Comparison of ENCODE assay signal across 2 cellular contexts in genomic region chr14:55919800-55920199, GRCh38.
DNase-seq lines count a peak whose midpoint lies in the region; ATAC-seq, FAIRE-seq and TF ChIP-seq lines count a peak whose summit lies in the region.
"Not testable (repeated sequence)": the region's sequence is repeated elsewhere in the genome, so short reads cannot be mapped to it uniquely, and the experiment has no call there.

No MANE protein-coding gene starts in this region.

- not testable (repeated sequence) for H3K27me3 ChIP-seq in hepatocyte

- H3K4me1 ChIP-seq in A549; hepatocyte (ENCODE audit: insufficient read depth): not testable (repeated sequence)

- not testable (repeated sequence) for H2AFZ ChIP-seq in hepatocyte

- not testable (repeated sequence) for DNase-seq in A549 (ENCODE audit: low read depth in 1 of 2, low spot score in 1 of 2); hepatocyte (ENCODE audit: low spot score)

- WGBS in A549 (ENCODE audit: missing lambda C conversion rate): 92% methylated on average over 13 of the region's 13 CpGs
- 93% methylated on average over 13 of the region's 13 CpGs for WGBS in hepatocyte (ENCODE audit: low lambda C conversion rate, missing lambda C conversion rate)

- TF ChIP-seq EP300 in A549 (IDR thresholded peaks at IDR 0.05): not testable (repeated sequence)

- ATAC-seq in A549: not testable (repeated sequence)

- POLR2A ChIA-PET in A549 (lab: Yijun Ruan, JAX): not testable (repeated sequence)

- not testable (repeated sequence) for H3K27ac ChIP-seq in A549
- H3K27ac ChIP-seq in hepatocyte: peak overlapping the region; percentile 34

- not testable (repeated sequence) for H3K9me3 ChIP-seq in A549; hepatocyte (ENCODE audit: low read depth)

- H3K4me3 ChIP-seq in A549, hepatocyte: not testable (repeated sequence)

- not testable (repeated sequence) for TF ChIP-seq CTCF in A549 (IDR thresholded peaks at IDR 0.05); hepatocyte (IDR thresholded peaks at IDR 0.05; ENCODE audit: poor library complexity)

- not testable (repeated sequence) for TF ChIP-seq POLR2A in A549 (IDR thresholded peaks at IDR 0.05; ENCODE audit: low read length)

- TF ChIP-seq RAD21 in A549 (conservative IDR thresholded peaks at IDR 0.05 in 1 of 2, IDR thresholded peaks at IDR 0.05 in 1 of 2): not testable (repeated sequence)

- FAIRE-seq in A549 (lab: Jason Lieb, UNC): not testable (repeated sequence)

- not testable (repeated sequence) for H4K20me1 ChIP-seq in hepatocyte (ENCODE audit: insufficient read depth, poor library complexity, severe bottlenecking)

- H3K4me2 ChIP-seq in A549, hepatocyte: not testable (repeated sequence)

- H3K9me2 ChIP-seq in hepatocyte (replicated peaks; ENCODE audit: insufficient read depth): not testable (repeated sequence)

- CTCF ChIA-PET in A549 (lab: Yijun Ruan, JAX): interaction anchor here (0.6 kb wide), 1 partner anchor 386 kb away, joined by 3 read pairs; no protein-coding TSS in a partner anchor

- not testable (repeated sequence) for H3K79me2 ChIP-seq in hepatocyte

- not testable (repeated sequence) for H3K36me3 ChIP-seq in hepatocyte (replicated peaks; ENCODE audit: insufficient read depth, low read depth)

TF ChIP-seq in A549, 52 proteins besides CTCF, POLR2A, EP300 and RAD21:
- TF ChIP-seq HOXB13 (CRISPR knock-in tag; IDR thresholded peaks at IDR 0.05; ENCODE audit: low read depth): peak; percentile 50; the same call in 1 of the 2 replicates
